21 cellular contexts compared by ENCODE assay signal in genomic region chr17:77092025-77092424, GRCh38. TPM values are rescaled to one million over a fixed set of nuclear protein-coding genes. Genes with fewer than 3 reads are reported as not detected.
DNase-seq lines count a peak whose midpoint lies in the region; ATAC-seq, FAIRE-seq and TF ChIP-seq lines count a peak whose summit lies in the region.
"Had no signal": no experiment of that assay in that cellular context is flagged by ENCODE, and none has a peak within 500 bp of the region (broad histone marks: within the 10 kb centered on the region; RNA-seq: fewer than 3 reads in every experiment).

No MANE protein-coding gene starts in this region.

- H3K9ac ChIP-seq in MM.1S (ENCODE audit: low read length), result no peak overlapping the region; the same call in 1 of the 2 replicates

- H3K79me2 ChIP-seq in MM.1S (ENCODE audit: low read length) (peaks cover 80% of the 10 kb centered on the region), hepatocyte (peaks cover 20% of the 10 kb centered on the region)

- H3K27ac ChIP-seq in MM.1S (ENCODE audit: low read length) (peak overlapping the region; percentile 97; the same call in 1 of the 2 replicates), hepatocyte (no peak overlapping the region)
- H3K27ac ChIP-seq: RWPE1 had no signal

- H3K27me3 ChIP-seq in MM.1S (replicated peaks; ENCODE audit: insufficient read depth, low read length), result no peaks in the 10 kb centered on the region
- no peaks in the 10 kb centered on the region for H3K27me3 ChIP-seq in hepatocyte
- H3K27me3 ChIP-seq: stomach, upper lobe of left lung had no signal

- H3K4me2 ChIP-seq in MM.1S (ENCODE audit: low read depth, low read length), result peak overlapping the region; percentile 42
- no peak overlapping the region for H3K4me2 ChIP-seq in hepatocyte

- TF ChIP-seq CTCF in MM.1S (IDR thresholded peaks at IDR 0.05; ENCODE audit: low read length), result no peak
- no peak for TF ChIP-seq CTCF in hepatocyte (IDR thresholded peaks at IDR 0.05; ENCODE audit: poor library complexity)

- H3K4me1 Mint-ChIP-seq in activated naive CD4-positive, alpha-beta T cell treated with anti-CD3 and anti-CD28 coated beads, Interleukin-2, amount 10 ng/mL, durations not matched to agents 7 days and 5 days, result peaks cover 60% of the 10 kb centered on the region
- peaks cover 78% of the 10 kb centered on the region for H3K4me1 Mint-ChIP-seq in stimulated activated naive CD8-positive, alpha-beta T cell treated with anti-CD3 and anti-CD28 coated beads, Interleukin-15, amount 100 ng/mL, for 72 hours

- H3K36me3 ChIP-seq in MM.1S (replicated peaks; ENCODE audit: insufficient read depth, low read length), result peaks cover 15% of the 10 kb centered on the region
- no peaks in the 10 kb centered on the region for H3K36me3 ChIP-seq in hepatocyte (replicated peaks; ENCODE audit: insufficient read depth, low read depth)

- H3K36me3 Mint-ChIP-seq in activated naive CD4-positive, alpha-beta T cell treated with anti-CD3 and anti-CD28 coated beads, Interleukin-2, amount 10 ng/mL, durations not matched to agents 7 days and 5 days, result peaks cover 42% of the 10 kb centered on the region

- H3K4me3 Mint-ChIP-seq in activated naive CD4-positive, alpha-beta T cell treated with anti-CD3 and anti-CD28 coated beads, Interleukin-2, amount 10 ng/mL, durations not matched to agents 7 days and 5 days, result peak overlapping the region; percentile 7
- H3K4me3 Mint-ChIP-seq in stimulated activated naive CD8-positive, alpha-beta T cell treated with anti-CD3 and anti-CD28 coated beads, Interleukin-15, amount 100 ng/mL, for 72 hours, result peak overlapping the region in 1 of 2 donors; percentile 84

- H4K20me1 ChIP-seq in MM.1S (ENCODE audit: insufficient read depth, low read length), result no peaks in the 10 kb centered on the region
- H4K20me1 ChIP-seq in hepatocyte (ENCODE audit: insufficient read depth, poor library complexity, severe bottlenecking), result no peaks in the 10 kb centered on the region

- WGBS in hepatocyte (ENCODE audit: low lambda C conversion rate, missing lambda C conversion rate), result 85% methylated on average over 7 of the region's 7 CpGs

- FAIRE-seq in HTR-8/SVneo (lab: Jason Lieb, UNC), result no peak
- FAIRE-seq: colon had no signal

- ATAC-seq in stimulated activated naive CD8-positive, alpha-beta T cell treated with anti-CD3 and anti-CD28 coated beads, Interleukin-15, amount 100 ng/mL, for 72 hours, result no peak
- no peak for ATAC-seq in HG03175 (IDR thresholded peaks at IDR 0.05; ENCODE audit: unreplicated experiment)
- ATAC-seq: right cardiac atrium had no signal

- H2AFZ ChIP-seq in MM.1S (ENCODE audit: low read length) (no peak overlapping the region), hepatocyte (no peak overlapping the region)

- DNase-seq in activated naive CD4-positive, alpha-beta T cell treated with anti-CD3 and anti-CD28 coated beads, Interleukin-2, amount 10 ng/mL, durations not matched to agents 7 days and 5 days, result no peak
- DNase-seq in activated naive CD4-positive, alpha-beta T cell treated with anti-CD3 and anti-CD28 coated beads, Interleukin-2, amount 50 U/mL, for 16 hours, result no peak
- DNase-seq in MM.1S, result no peak
- peak; percentile 50 for DNase-seq in dermis blood vessel endothelial cell
- DNase-seq in stimulated activated naive CD8-positive, alpha-beta T cell treated with anti-CD3 and anti-CD28 coated beads, Interleukin-15, amount 100 ng/mL, for 72 hours, result no peak
- DNase-seq in hepatocyte (ENCODE audit: low spot score), result no peak
- DNase-seq in HTR-8/SVneo (ENCODE audit: insufficient read length, low spot score), result no peak
- DNase-seq: activated CD8-positive, alpha-beta memory T cell treated with anti-CD3 and anti-CD28 coated beads for 24 hours; activated gamma-delta T cell; kidney glomerular epithelial cell; midbrain; MV-4-11; NCI-H2029; NCI-H446 treated with DMSO at 0.1 percent for 48 hours; stimulated activated CD4-positive, alpha-beta T cell treated with anti-CD3 and anti-CD28 coated beads, Interleukin-15, amount 100 ng/mL, for 24 hours; stomach; upper lobe of left lung had no signal

- H3K4me1 ChIP-seq in MM.1S (ENCODE audit: low read length) (peaks cover 65% of the 10 kb centered on the region), hepatocyte (ENCODE audit: insufficient read depth) (peaks cover 4% of the 10 kb centered on the region)

- H3K9me3 ChIP-seq in MM.1S (replicated peaks; ENCODE audit: insufficient read depth, low read length) (no peaks in the 10 kb centered on the region), hepatocyte (ENCODE audit: low read depth) (no peaks in the 10 kb centered on the region)
- H3K9me3 ChIP-seq: stomach, upper lobe of left lung had no signal

- no peaks in the 10 kb centered on the region for H3K9me3 Mint-ChIP-seq in activated naive CD4-positive, alpha-beta T cell treated with anti-CD3 and anti-CD28 coated beads, Interleukin-2, amount 10 ng/mL, durations not matched to agents 7 days and 5 days
- H3K9me3 Mint-ChIP-seq in stimulated activated naive CD8-positive, alpha-beta T cell treated with anti-CD3 and anti-CD28 coated beads, Interleukin-15, amount 100 ng/mL, for 72 hours, result no peaks in the 10 kb centered on the region

- H3K9me2 ChIP-seq in MM.1S (replicated peaks; ENCODE audit: insufficient read depth, low read length), result no peaks in the 10 kb centered on the region
- H3K9me2 ChIP-seq in hepatocyte (replicated peaks; ENCODE audit: insufficient read depth), result no peaks in the 10 kb centered on the region

- H3K27me3 Mint-ChIP-seq in activated naive CD4-positive, alpha-beta T cell treated with anti-CD3 and anti-CD28 coated beads, Interleukin-2, amount 10 ng/mL, durations not matched to agents 7 days and 5 days, result no peaks in the 10 kb centered on the region
- no peaks in the 10 kb centered on the region for H3K27me3 Mint-ChIP-seq in stimulated activated naive CD8-positive, alpha-beta T cell treated with anti-CD3 and anti-CD28 coated beads, Interleukin-15, amount 100 ng/mL, for 72 hours

- H3K4me3 ChIP-seq in MM.1S (ENCODE audit: low read length) (no peak overlapping the region), hepatocyte (no peak overlapping the region)
- H3K4me3 ChIP-seq: stomach, upper lobe of left lung had no signal

- CTCF ChIA-PET in activated naive CD4-positive, alpha-beta T cell treated with anti-CD3 and anti-CD28 coated beads, Interleukin-2, amount 10 ng/mL, durations not matched to agents 7 days and 5 days (lab: Charles Lee), result no interaction called here

- H3F3A ChIP-seq in MM.1S (ENCODE audit: insufficient read depth, low read length), result peaks cover 72% of the 10 kb centered on the region

- no peak overlapping the region for H3K27ac Mint-ChIP-seq in activated naive CD4-positive, alpha-beta T cell treated with anti-CD3 and anti-CD28 coated beads, Interleukin-2, amount 10 ng/mL, durations not matched to agents 7 days and 5 days
- peak overlapping the region; percentile 77 to 88 for H3K27ac Mint-ChIP-seq in stimulated activated naive CD8-positive, alpha-beta T cell treated with anti-CD3 and anti-CD28 coated beads, Interleukin-15, amount 100 ng/mL, for 72 hours

RNA-seq across cellular contexts. Expression of gene SEC14L1, which starts 48.7 kb away (rescaled TPM):
- 322 and 488 TPM in 2 replicates for total RNA-seq in dermis blood vessel endothelial cell
- 35.3 and 52.9 TPM in 2 replicates for total RNA-seq in hepatocyte
- 70.8 and 71.4 TPM in 2 replicates for polyA plus RNA-seq in hepatocyte
